In the genomic region with DNA sequence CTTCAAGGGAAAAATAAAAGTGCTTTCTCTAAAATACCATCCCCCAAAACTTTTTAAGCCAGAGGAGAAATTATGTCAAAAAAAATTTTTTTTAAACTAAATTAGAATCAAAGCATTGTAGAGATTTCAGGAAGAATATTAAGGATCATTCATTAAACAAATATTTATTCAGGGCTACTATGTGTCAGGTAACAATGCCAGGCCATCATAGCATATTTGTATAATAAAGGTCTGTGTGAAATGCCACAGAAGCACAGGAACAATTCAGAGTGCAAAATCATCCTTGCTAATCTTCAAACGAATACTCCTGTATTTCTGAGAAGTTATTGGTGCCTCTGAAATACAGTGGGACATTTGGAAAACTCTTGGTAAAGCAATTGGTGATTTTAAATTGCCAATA, we compare ENCODE assay signal across 1 cellular context.
TF ChIP-seq lines count a peak whose summit lies in the region.

No MANE protein-coding gene starts in this region.

TF ChIP-seq in WTC11, 78 proteins besides CTCF, POLR2A, EP300 and RAD21 (continued from another document):
- TF ChIP-seq JAZF1 (CRISPR knock-in tag; IDR thresholded peaks at IDR 0.05) = no peak
- TF ChIP-seq NFE2L1 (CRISPR knock-in tag; IDR thresholded peaks at IDR 0.05) = no peak
- TF ChIP-seq NR1H2 (CRISPR knock-in tag; IDR thresholded peaks at IDR 0.05) = no peak
